In genomic region chr11:42422094-42422493, GRCh38 we compare ENCODE assay signal across 25 cellular contexts.
DNase-seq lines count a peak whose midpoint lies in the region; ATAC-seq and TF ChIP-seq lines count a peak whose summit lies in the region.
"Had no signal": no experiment of that assay in that cellular context is flagged by ENCODE, and none has a peak within 500 bp of the region (broad histone marks: within the 10 kb centered on the region; RNA-seq: fewer than 3 reads in every experiment).

No MANE protein-coding gene starts in this region.

- 76 to 78% methylated on average over 1 of the region's 1 CpG for WGBS in lower leg skin, 2 donors

- intact Hi-C loops in PC-3 (cut with micrococcal nuclease), result no loop called here
- intact Hi-C loops in lower leg skin (cut with DNase I; ENCODE audit: low total_unique reads), result no loop called here

- H3F3A ChIP-seq in PC-3 (ENCODE audit: low read length, unreplicated experiment), result no peaks in the 10 kb centered on the region

- no peak overlapping the region for H3K4me2 ChIP-seq in PC-3 (ENCODE audit: low read length)
- H3K4me2 ChIP-seq: BLaER1 treated with 17β-estradiol and CSF1 and Interleukin-3, amounts not matched to agents 10 nM and 100 nM; GM23338; KMS-11; SK-N-SH had no signal

- no peak overlapping the region for H3K9ac ChIP-seq in PC-3 (ENCODE audit: low read length)
- H3K9ac ChIP-seq: BLaER1 treated with 17β-estradiol and CSF1 and Interleukin-3, amounts not matched to agents 10 nM and 100 nM; KMS-11; SK-N-SH had no signal

- ATAC-seq in PC-3 (no peak), omental fat pad (ENCODE audit: low FRiP score) (no peak)
- ATAC-seq: GM23338 had no signal

- no peak for TF ChIP-seq CTCF in AG04449 (IDR thresholded peaks at IDR 0.05; ENCODE audit: insufficient read depth, low read length, missing control alignments)
- TF ChIP-seq CTCF in PC-3 (conservative IDR thresholded peaks at IDR 0.05; ENCODE audit: low read depth, low read length), result no peak
- TF ChIP-seq CTCF in fibroblast of pulmonary artery (IDR thresholded peaks at IDR 0.05; ENCODE audit: low read length, missing control alignments), result no peak
- no peak for TF ChIP-seq CTCF in omental fat pad (IDR thresholded peaks at IDR 0.05)
- no peak for TF ChIP-seq CTCF in lower leg skin (IDR thresholded peaks at IDR 0.05)

- no peak overlapping the region for H2AFZ ChIP-seq in PC-3 (ENCODE audit: low read length)
- H2AFZ ChIP-seq: GM23338 had no signal

- H3K27me3 ChIP-seq in PC-3 (ENCODE audit: low read length), result no peaks in the 10 kb centered on the region
- H3K27me3 ChIP-seq: BLaER1 treated with 17β-estradiol and CSF1 and Interleukin-3, amounts not matched to agents 10 nM and 100 nM had no signal

- DNase-seq in AG04449 (ENCODE audit: low read depth, low spot score), result peak; percentile 17
- DNase-seq in GM04503 (ENCODE audit: low read depth), result peak; percentile 16
- peak; percentile 3 for DNase-seq in PC-3
- peak; percentile 10 for DNase-seq in fibroblast of pulmonary artery (ENCODE audit: low read depth)
- DNase-seq in omental fat pad (ENCODE audit: low spot score), result no peak
- no peak for DNase-seq in lower leg skin (ENCODE audit: low spot score in 2 of 2)
- no peak for DNase-seq in NCI-H2171 treated with DMSO at 0.1 percent for 48 hours (lab: John Stamatoyannopoulos, UW)
- DNase-seq in NCI-H2029 treated with DMSO at 0.1 percent for 48 hours (lab: John Stamatoyannopoulos, UW), result no peak
- DNase-seq: 8988T; ACHN; AML-193; CD4-positive, alpha-beta T cell; EL; GDM1; NCI-H1092; NCI-H1436; NCI-H187; NCI-H524; NCI-H748 treated with DMSO at 0.1 percent for 48 hours; SK-N-SH; SW 1271 had no signal

- no peaks in the 10 kb centered on the region for H3K9me3 ChIP-seq in PC-3 (ENCODE audit: low read length)
- H3K9me3 ChIP-seq: BLaER1 treated with 17β-estradiol and CSF1 and Interleukin-3, amounts not matched to agents 10 nM and 100 nM; HAP-1 had no signal

- no peaks in the 10 kb centered on the region for H3K79me2 ChIP-seq in PC-3 (ENCODE audit: low read length)

- H3K4me3 ChIP-seq in AG04449 (ENCODE audit: low read depth, low read length) (no peak overlapping the region), PC-3 (ENCODE audit: low read length) (no peak overlapping the region), fibroblast of pulmonary artery (replicated peaks; ENCODE audit: low read depth, low read length) (no peak overlapping the region), lower leg skin (ENCODE audit: low read depth, poor library complexity, severe bottlenecking) (no peak overlapping the region)
- H3K4me3 ChIP-seq: BLaER1 treated with 17β-estradiol and CSF1 and Interleukin-3, amounts not matched to agents 10 nM and 100 nM; GM23338; HAP-1 had no signal

- POLR2A ChIA-PET in AG04449 (lab: Yijun Ruan, JAX) (no interaction called here), PC-3 (lab: Charles Lee; ENCODE audit: unreplicated experiment) (no interaction called here)

- no peaks in the 10 kb centered on the region for H3K9me2 ChIP-seq in PC-3 (replicated peaks; ENCODE audit: low read length)
- H3K9me2 ChIP-seq: SK-N-SH had no signal

- no peak overlapping the region for H3K27ac ChIP-seq in PC-3 (ENCODE audit: low read length)
- H3K27ac ChIP-seq: BLaER1 treated with 17β-estradiol and CSF1 and Interleukin-3, amounts not matched to agents 10 nM and 100 nM; KMS-11 had no signal

- no peaks in the 10 kb centered on the region for H4K20me1 ChIP-seq in PC-3 (ENCODE audit: low read length)
- H4K20me1 ChIP-seq: BLaER1 treated with 17β-estradiol and CSF1 and Interleukin-3, amounts not matched to agents 10 nM and 100 nM had no signal

- CTCF ChIA-PET in AG04449 (lab: Yijun Ruan, JAX), result no interaction called here
- CTCF ChIA-PET in PC-3 (lab: Charles Lee), result no interaction called here

- TF ChIP-seq POLR2A in lower leg skin (IDR thresholded peaks at IDR 0.05), result no peak

- BruUV-seq in PC-3 (replicated peaks; lab: Mats Ljungman, UMichigan), result no TSS peak

- no peaks in the 10 kb centered on the region for H3K4me1 ChIP-seq in PC-3 (ENCODE audit: insufficient read depth, low read length)
- H3K4me1 ChIP-seq: BLaER1 treated with 17β-estradiol and CSF1 and Interleukin-3, amounts not matched to agents 10 nM and 100 nM; HAP-1 had no signal

- no peaks in the 10 kb centered on the region for H3K36me3 ChIP-seq in PC-3 (ENCODE audit: low read depth, low read length)
- H3K36me3 ChIP-seq: BLaER1 treated with 17β-estradiol and CSF1 and Interleukin-3, amounts not matched to agents 10 nM and 100 nM; HAP-1 had no signal

Comparison
In these comparisons a context has a peak if more than half of its experiments do, and no peak if none do; other contexts are left out.
1. DNase-seq: peak in AG04449 (single experiment), GM04503 (single experiment), PC-3 (single experiment) and fibroblast of pulmonary artery (single experiment); none in omental fat pad (single experiment), lower leg skin (0 of 2), NCI-H2171 treated with DMSO at 0.1 percent for 48 hours (single experiment) and NCI-H2029 treated with DMSO at 0.1 percent for 48 hours (single experiment).